In genomic region chr17:2258830-2259229, GRCh38 we compare ENCODE assay signal across 7 cellular contexts. TPM values are rescaled to one million over a fixed set of nuclear protein-coding genes. Genes with fewer than 3 reads are reported as not detected.
DNase-seq lines count a peak whose midpoint lies in the region; ATAC-seq and TF ChIP-seq lines count a peak whose summit lies in the region.
"Not testable (repeated sequence)": the region's sequence is repeated elsewhere in the genome, so short reads cannot be mapped to it uniquely, and the experiment has no call there.

No MANE protein-coding gene starts in this region.

- ATAC-seq in DND-41 (ENCODE audit: insufficient read depth, low read depth); activated naive CD8-positive, alpha-beta T cell treated with anti-CD3 and anti-CD28 coated beads, Interleukin-2, amount 50 U/mL, for 24 hours; stimulated activated memory B cell treated with anti-CD40 and anti-IgM and Interleukin-4, amounts not matched to agents 10 μg/mL and 1 μg/mL and 100 μg/mL, for 72 hours: not testable (repeated sequence)

- peak overlapping the region; percentile 81 for H3K4me3 Mint-ChIP-seq in activated CD4-positive, alpha-beta T cell treated with anti-CD3 and anti-CD28 coated beads, Interleukin-2, amount 10 ng/mL, durations not matched to agents 24 days and 14 days
- peak overlapping the region; percentile 73 for H3K4me3 Mint-ChIP-seq in activated T-helper 1 cell treated with anti-CD3 and anti-CD28 coated beads, Interleukin-12 subunit alpha, Interleukin-12 subunit beta, Interleukin-2, Interleukin-4 antibody, amounts not matched to agents 30 ng/mL and 10 ng/mL and 1 ng/mL, durations not matched to agents 14 hours and 24 hours and 36 hours
- peak overlapping the region; percentile 69 for H3K4me3 Mint-ChIP-seq in activated naive CD8-positive, alpha-beta T cell treated with anti-CD3 and anti-CD28 coated beads, Interleukin-2, amount 50 U/mL, for 24 hours
- not testable (repeated sequence) for H3K4me3 Mint-ChIP-seq in stimulated activated memory B cell treated with anti-CD40 and anti-IgM and Interleukin-4, amounts not matched to agents 10 μg/mL and 1 μg/mL and 100 μg/mL, for 72 hours

- H3K79me2 ChIP-seq in DND-41 (ENCODE audit: insufficient read depth, low read length) (peaks cover 41% of the 10 kb centered on the region), MM.1S (ENCODE audit: low read length) (peaks cover 44% of the 10 kb centered on the region)

- not testable (repeated sequence) for H3K9me2 ChIP-seq in MM.1S (replicated peaks; ENCODE audit: insufficient read depth, low read length)

- H3K27ac ChIP-seq in DND-41 (ENCODE audit: low read length) = peak overlapping the region; percentile 67; the same call in 1 of the 2 replicates
- peak overlapping the region; percentile 97; the same call in 1 of the 2 replicates for H3K27ac ChIP-seq in MM.1S (ENCODE audit: low read length)
- peak overlapping the region; percentile 6 to 65 for H3K27ac ChIP-seq in mucosa of rectum (ENCODE audit: low read depth in 2 of 2, low read length in 2 of 2)

- H3K4me1 Mint-ChIP-seq in activated CD4-positive, alpha-beta T cell treated with anti-CD3 and anti-CD28 coated beads, Interleukin-2, amount 10 ng/mL, durations not matched to agents 24 days and 14 days = peaks cover 71% of the 10 kb centered on the region
- peaks cover 67% of the 10 kb centered on the region for H3K4me1 Mint-ChIP-seq in activated T-helper 1 cell treated with anti-CD3 and anti-CD28 coated beads, Interleukin-12 subunit alpha, Interleukin-12 subunit beta, Interleukin-2, Interleukin-4 antibody, amounts not matched to agents 30 ng/mL and 10 ng/mL and 1 ng/mL, durations not matched to agents 14 hours and 24 hours and 36 hours (ENCODE audit: low read depth)
- peaks cover 73% of the 10 kb centered on the region for H3K4me1 Mint-ChIP-seq in activated naive CD8-positive, alpha-beta T cell treated with anti-CD3 and anti-CD28 coated beads, Interleukin-2, amount 50 U/mL, for 24 hours
- peaks cover 36% of the 10 kb centered on the region for H3K4me1 Mint-ChIP-seq in stimulated activated memory B cell treated with anti-CD40 and anti-IgM and Interleukin-4, amounts not matched to agents 10 μg/mL and 1 μg/mL and 100 μg/mL, for 72 hours

- H4K20me1 ChIP-seq in DND-41 (ENCODE audit: insufficient read depth, low read length); MM.1S (ENCODE audit: insufficient read depth, low read length): not testable (repeated sequence)

- H2AFZ ChIP-seq in DND-41 (ENCODE audit: low read depth, low read length); MM.1S (ENCODE audit: low read length): not testable (repeated sequence)

- H3K9ac ChIP-seq in DND-41 (ENCODE audit: low read depth, low read length); mucosa of rectum (ENCODE audit: low read depth in 1 of 2, low read length in 2 of 2): not testable (repeated sequence)
- peak overlapping the region; percentile 64; the same call in 1 of the 2 replicates for H3K9ac ChIP-seq in MM.1S (ENCODE audit: low read length)

- H3K36me3 Mint-ChIP-seq in activated CD4-positive, alpha-beta T cell treated with anti-CD3 and anti-CD28 coated beads, Interleukin-2, amount 10 ng/mL, durations not matched to agents 24 days and 14 days (ENCODE audit: low read depth) = peaks cover 38% of the 10 kb centered on the region
- H3K36me3 Mint-ChIP-seq in activated T-helper 1 cell treated with anti-CD3 and anti-CD28 coated beads, Interleukin-12 subunit alpha, Interleukin-12 subunit beta, Interleukin-2, Interleukin-4 antibody, amounts not matched to agents 30 ng/mL and 10 ng/mL and 1 ng/mL, durations not matched to agents 14 hours and 24 hours and 36 hours (ENCODE audit: low read depth) = peaks cover 31% of the 10 kb centered on the region
- H3K36me3 Mint-ChIP-seq in activated naive CD8-positive, alpha-beta T cell treated with anti-CD3 and anti-CD28 coated beads, Interleukin-2, amount 50 U/mL, for 24 hours (ENCODE audit: low read depth) = peaks cover 42% of the 10 kb centered on the region
- peaks cover 42% of the 10 kb centered on the region for H3K36me3 Mint-ChIP-seq in stimulated activated memory B cell treated with anti-CD40 and anti-IgM and Interleukin-4, amounts not matched to agents 10 μg/mL and 1 μg/mL and 100 μg/mL, for 72 hours

- H3K9me3 ChIP-seq in DND-41 (ENCODE audit: insufficient read depth, low read length, severe bottlenecking); MM.1S (replicated peaks; ENCODE audit: insufficient read depth, low read length); mucosa of rectum (ENCODE audit: control insufficient read depth in 2 of 2, low read length in 2 of 2): not testable (repeated sequence)

- not testable (repeated sequence) for TF ChIP-seq CTCF in DND-41 (IDR thresholded peaks at IDR 0.05; ENCODE audit: borderline replicate concordance, extremely low read depth, low read length, poor library complexity, severe bottlenecking); MM.1S (IDR thresholded peaks at IDR 0.05; ENCODE audit: low read length)

- intact Hi-C loops in activated CD4-positive, alpha-beta T cell treated with anti-CD3 and anti-CD28 coated beads, Interleukin-2, amount 10 ng/mL, durations not matched to agents 24 days and 14 days (cut with micrococcal nuclease) = loop anchor here (2.0 kb wide), 1 partner anchor 14 kb away; no protein-coding TSS in a partner anchor
- intact Hi-C loops in activated T-helper 1 cell treated with anti-CD3 and anti-CD28 coated beads, Interleukin-12 subunit alpha, Interleukin-12 subunit beta, Interleukin-2, Interleukin-4 antibody, amounts not matched to agents 30 ng/mL and 10 ng/mL and 1 ng/mL, durations not matched to agents 14 hours and 24 hours and 36 hours (cut with micrococcal nuclease) = not testable (repeated sequence)

- H3K27me3 ChIP-seq in DND-41 (ENCODE audit: insufficient read depth, low read length, poor library complexity); MM.1S (replicated peaks; ENCODE audit: insufficient read depth, low read length); mucosa of rectum (ENCODE audit: control insufficient read depth in 2 of 2, insufficient read depth in 2 of 2, low read length in 2 of 2): not testable (repeated sequence)

- H3K4me3 ChIP-seq in DND-41 (ENCODE audit: low read depth in 1 of 2, low read length in 2 of 2); mucosa of rectum (ENCODE audit: low read length in 2 of 2): not testable (repeated sequence)
- peak overlapping the region; percentile 30; the same call in 1 of the 2 replicates for H3K4me3 ChIP-seq in MM.1S (ENCODE audit: low read length)

- H3K4me2 ChIP-seq in DND-41 (ENCODE audit: insufficient read depth, low read length) = not testable (repeated sequence)
- H3K4me2 ChIP-seq in MM.1S (ENCODE audit: low read depth, low read length) = peak overlapping the region; percentile 90

- peaks cover 17% of the 10 kb centered on the region for H3F3A ChIP-seq in MM.1S (ENCODE audit: insufficient read depth, low read length)

- H3K36me3 ChIP-seq in DND-41 (ENCODE audit: insufficient read depth, low read length) = peaks cover 46% of the 10 kb centered on the region
- H3K36me3 ChIP-seq in MM.1S (replicated peaks; ENCODE audit: insufficient read depth, low read length); mucosa of rectum (ENCODE audit: control insufficient read depth in 2 of 2, insufficient read depth in 2 of 2, low read length in 2 of 2): not testable (repeated sequence)

- not testable (repeated sequence) for H3K27me3 Mint-ChIP-seq in activated CD4-positive, alpha-beta T cell treated with anti-CD3 and anti-CD28 coated beads, Interleukin-2, amount 10 ng/mL, durations not matched to agents 24 days and 14 days; activated T-helper 1 cell treated with anti-CD3 and anti-CD28 coated beads, Interleukin-12 subunit alpha, Interleukin-12 subunit beta, Interleukin-2, Interleukin-4 antibody, amounts not matched to agents 30 ng/mL and 10 ng/mL and 1 ng/mL, durations not matched to agents 14 hours and 24 hours and 36 hours (ENCODE audit: insufficient read depth); activated naive CD8-positive, alpha-beta T cell treated with anti-CD3 and anti-CD28 coated beads, Interleukin-2, amount 50 U/mL, for 24 hours; stimulated activated memory B cell treated with anti-CD40 and anti-IgM and Interleukin-4, amounts not matched to agents 10 μg/mL and 1 μg/mL and 100 μg/mL, for 72 hours

- peak overlapping the region; percentile 98 for H3K27ac Mint-ChIP-seq in activated CD4-positive, alpha-beta T cell treated with anti-CD3 and anti-CD28 coated beads, Interleukin-2, amount 10 ng/mL, durations not matched to agents 24 days and 14 days
- peak overlapping the region; percentile 97 for H3K27ac Mint-ChIP-seq in activated T-helper 1 cell treated with anti-CD3 and anti-CD28 coated beads, Interleukin-12 subunit alpha, Interleukin-12 subunit beta, Interleukin-2, Interleukin-4 antibody, amounts not matched to agents 30 ng/mL and 10 ng/mL and 1 ng/mL, durations not matched to agents 14 hours and 24 hours and 36 hours
- peak overlapping the region; percentile 95 for H3K27ac Mint-ChIP-seq in activated naive CD8-positive, alpha-beta T cell treated with anti-CD3 and anti-CD28 coated beads, Interleukin-2, amount 50 U/mL, for 24 hours
- peak overlapping the region; percentile 86 for H3K27ac Mint-ChIP-seq in stimulated activated memory B cell treated with anti-CD40 and anti-IgM and Interleukin-4, amounts not matched to agents 10 μg/mL and 1 μg/mL and 100 μg/mL, for 72 hours

- not testable (repeated sequence) for H3K9me3 Mint-ChIP-seq in activated CD4-positive, alpha-beta T cell treated with anti-CD3 and anti-CD28 coated beads, Interleukin-2, amount 10 ng/mL, durations not matched to agents 24 days and 14 days; activated T-helper 1 cell treated with anti-CD3 and anti-CD28 coated beads, Interleukin-12 subunit alpha, Interleukin-12 subunit beta, Interleukin-2, Interleukin-4 antibody, amounts not matched to agents 30 ng/mL and 10 ng/mL and 1 ng/mL, durations not matched to agents 14 hours and 24 hours and 36 hours; activated naive CD8-positive, alpha-beta T cell treated with anti-CD3 and anti-CD28 coated beads, Interleukin-2, amount 50 U/mL, for 24 hours; stimulated activated memory B cell treated with anti-CD40 and anti-IgM and Interleukin-4, amounts not matched to agents 10 μg/mL and 1 μg/mL and 100 μg/mL, for 72 hours

- peaks cover 18% of the 10 kb centered on the region for H3K4me1 ChIP-seq in DND-41 (ENCODE audit: insufficient read depth, low read length)
- peaks cover 29% of the 10 kb centered on the region for H3K4me1 ChIP-seq in MM.1S (ENCODE audit: low read length)
- not testable (repeated sequence) for H3K4me1 ChIP-seq in mucosa of rectum (ENCODE audit: control insufficient read depth in 2 of 2, insufficient read depth in 2 of 2, low read length in 2 of 2)

- DNase-seq in DND-41; MM.1S; activated T-helper 1 cell treated with anti-CD3 and anti-CD28 coated beads, Interleukin-12 subunit alpha, Interleukin-12 subunit beta, Interleukin-2, Interleukin-4 antibody, amounts not matched to agents 30 ng/mL and 10 ng/mL and 1 ng/mL, durations not matched to agents 14 hours and 24 hours and 36 hours (ENCODE audit: low spot score); activated naive CD8-positive, alpha-beta T cell treated with anti-CD3 and anti-CD28 coated beads, Interleukin-2, amount 50 U/mL, for 24 hours: not testable (repeated sequence)
- DNase-seq in activated CD4-positive, alpha-beta T cell treated with anti-CD3 and anti-CD28 coated beads, Interleukin-2, amount 10 ng/mL, durations not matched to agents 24 days and 14 days = peak; percentile 75

RNA-seq across cellular contexts. Expression of gene SMG6, which starts 44.8 kb away (rescaled TPM):
- total RNA-seq in activated CD4-positive, alpha-beta T cell treated with anti-CD3 and anti-CD28 coated beads, Interleukin-2, amount 10 ng/mL, durations not matched to agents 24 days and 14 days = 31.6 and 36.2 TPM in 2 replicates
- total RNA-seq in activated T-helper 1 cell treated with anti-CD3 and anti-CD28 coated beads, Interleukin-12 subunit alpha, Interleukin-12 subunit beta, Interleukin-2, Interleukin-4 antibody, amounts not matched to agents 30 ng/mL and 10 ng/mL and 1 ng/mL, durations not matched to agents 14 hours and 24 hours and 36 hours = 35.3 and 39.5 TPM in 2 replicates

RNA-seq across cellular contexts. Expression of gene SRR, which starts 44.9 kb away (rescaled TPM):
- 13.8 and 15.6 TPM in 2 replicates for total RNA-seq in activated CD4-positive, alpha-beta T cell treated with anti-CD3 and anti-CD28 coated beads, Interleukin-2, amount 10 ng/mL, durations not matched to agents 24 days and 14 days
- total RNA-seq in activated T-helper 1 cell treated with anti-CD3 and anti-CD28 coated beads, Interleukin-12 subunit alpha, Interleukin-12 subunit beta, Interleukin-2, Interleukin-4 antibody, amounts not matched to agents 30 ng/mL and 10 ng/mL and 1 ng/mL, durations not matched to agents 14 hours and 24 hours and 36 hours = 14.9 and 17.4 TPM in 2 replicates

Comparison
In these comparisons a context has a peak if more than half of its experiments do, and no peak if none do; other contexts are left out.
1. H3K27ac ChIP-seq: peak in every context shown above with its lines; median percentile 97 in MM.1S; 67 in DND-41; 36 in mucosa of rectum.